ENCODE assay signal across 7 cellular contexts in genomic region chr18:5238371-5238758, GRCh38. TPM values are rescaled to one million over a fixed set of nuclear protein-coding genes. Genes with fewer than 3 reads are reported as not detected.
A peak's percentile ranks its signal among the peaks of the same experiment; 100 is the strongest.
DNase-seq lines count a peak whose midpoint lies in the region; ATAC-seq and TF ChIP-seq lines count a peak whose summit lies in the region.

No MANE protein-coding gene starts in this region.

- no peaks in the 10 kb centered on the region for H3K4me1 ChIP-seq in uterus

- H3K4me1 Mint-ChIP-seq in glutamatergic neuron (ENCODE audit: low read depth, unreplicated experiment) = peaks cover 4% of the 10 kb centered on the region

- H3K27ac Mint-ChIP-seq in glutamatergic neuron (ENCODE audit: unreplicated experiment) = peak overlapping the region; percentile 90

- H3K9me3 Mint-ChIP-seq in glutamatergic neuron (ENCODE audit: unreplicated experiment) = peaks cover 4% of the 10 kb centered on the region

- peak overlapping the region; percentile 93 to 99 for H3K27ac ChIP-seq in uterus

- H3K36me3 ChIP-seq in uterus = no peaks in the 10 kb centered on the region

- DNase-seq in NCI-H460 (ENCODE audit: extremely low read depth, low read depth) (peak; percentile 2), glutamatergic neuron (peak; percentile 58), omental fat pad (ENCODE audit: low spot score) (no peak), uterus (peak in 1 of 2 donors; percentile 29)
- DNase-seq in activated naive CD4-positive, alpha-beta T cell (lab: John Stamatoyannopoulos, UW) = peak in 3 of 4 experiments; percentile 15 to 38 (median 31)

- no peaks in the 10 kb centered on the region for H3K36me3 Mint-ChIP-seq in glutamatergic neuron (ENCODE audit: unreplicated experiment)

- ATAC-seq in GM18499 (IDR thresholded peaks at IDR 0.05; ENCODE audit: insufficient read depth, unreplicated experiment) (peak; percentile 18), HG02588 (IDR thresholded peaks at IDR 0.05; ENCODE audit: unreplicated experiment) (peak; percentile 38), omental fat pad (ENCODE audit: low FRiP score) (peak; percentile 66)

- H3K27me3 ChIP-seq in uterus = no peaks in the 10 kb centered on the region

- H3K4me3 ChIP-seq in uterus = peak overlapping the region; percentile 69 to 78

- peak overlapping the region; percentile 99 for H3K4me3 Mint-ChIP-seq in glutamatergic neuron (ENCODE audit: unreplicated experiment)

- no peaks in the 10 kb centered on the region for H3K9me3 ChIP-seq in uterus

- TF ChIP-seq POLR2A in uterus (IDR thresholded peaks at IDR 0.05) = no peak

- H3K27me3 Mint-ChIP-seq in glutamatergic neuron (ENCODE audit: unreplicated experiment) = peaks cover 2% of the 10 kb centered on the region

- intact Hi-C loops in uterus (cut with DNase I; ENCODE audit: low total_unique reads) = no loop called here

- no peak for TF ChIP-seq CTCF in glutamatergic neuron (IDR thresholded peaks at IDR 0.05; ENCODE audit: partially characterized antibody, unreplicated experiment)
- no peak for TF ChIP-seq CTCF in omental fat pad (IDR thresholded peaks at IDR 0.05)
- TF ChIP-seq CTCF in uterus (IDR thresholded peaks at IDR 0.05) = no peak

RNA-seq across cellular contexts. Expression of gene AKAIN1, which starts 41.3 kb away (rescaled TPM):
- not detected in 2 replicates for total RNA-seq in NCI-H460 (2014; rRNA removed; shearing (Covaris generic))
- not detected in 2 replicates for polyA plus RNA-seq in NCI-H460 (2014; cell fraction: nucleus; rRNA removed)
- total RNA-seq in glutamatergic neuron (ENCODE audit: unreplicated experiment) (14.1 TPM), omental fat pad (not detected), uterus (not detected)

RNA-seq across cellular contexts. Expression of gene ZBTB14, which starts 57.2 kb away (rescaled TPM):
- total RNA-seq in NCI-H460 (2014; rRNA removed; shearing (Covaris generic)) = 17.3 and 19.3 TPM in 2 replicates
- polyA plus RNA-seq in NCI-H460 (2014; cell fraction: nucleus; rRNA removed) = 28.9 and 31.4 TPM in 2 replicates
- total RNA-seq in glutamatergic neuron (ENCODE audit: unreplicated experiment) (9.1 TPM), omental fat pad (10 to 100 TPM in 2 of 4 donors, 1 to 10 TPM in 2; 6.8 to 18.8 (median 10.9) TPM), uterus (10 to 100 TPM in 3 of 4 donors, 1 to 10 TPM in 1; 2.3 to 28.1 (median 20.9) TPM)

Comparison
In these comparisons a context has a peak if more than half of its experiments do, and no peak if none do; other contexts are left out.
1. RNA of gene AKAIN1, which starts 41.3 kb away (total RNA-seq): 14.1 TPM in glutamatergic neuron (single experiment); not detected in NCI-H460, not detected in omental fat pad and not detected in uterus; every median in the first group is over 10 times any median in the second.
2. Peak in every context shown above with its lines, with median percentiles within 50 percentile points of each other: ATAC-seq.